11 cellular contexts compared by ENCODE assay signal in the genomic region with DNA sequence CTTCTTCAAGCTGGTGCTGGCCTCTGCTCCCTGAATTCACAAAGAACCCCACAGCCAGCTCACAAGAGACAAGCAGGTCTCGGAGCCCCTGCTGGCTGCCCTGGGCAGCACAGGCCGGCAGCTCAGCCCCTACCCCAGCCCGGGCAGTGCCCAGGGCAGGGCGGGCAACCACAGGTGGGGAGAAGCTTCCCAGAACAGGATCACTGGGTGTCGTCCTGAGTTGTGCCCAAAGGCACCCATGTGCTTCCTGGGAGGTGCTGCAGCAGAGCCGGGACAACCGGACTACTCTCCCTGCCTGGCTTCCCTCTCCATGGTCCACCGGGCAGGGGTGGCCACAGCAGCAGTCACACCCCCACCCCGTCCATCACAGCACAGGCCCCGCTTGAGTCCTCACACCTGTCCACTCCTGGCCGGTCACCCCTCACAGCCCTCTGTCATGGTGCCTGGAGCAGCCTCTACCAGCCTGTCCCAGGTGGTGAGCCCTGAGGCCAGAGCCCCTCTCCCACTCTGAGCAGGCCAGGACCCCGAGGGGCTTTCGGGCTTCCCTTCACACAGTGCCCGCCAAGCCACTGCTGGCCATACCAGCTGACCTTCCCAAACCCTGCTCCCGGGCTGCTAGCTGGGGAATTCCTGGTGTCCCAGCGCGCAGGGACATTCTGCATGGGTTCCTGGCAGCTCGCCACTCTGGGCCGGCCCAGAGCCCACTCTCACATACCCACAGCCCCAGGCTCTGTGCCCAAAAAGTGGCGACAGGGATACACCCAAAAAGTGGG. TPM values are rescaled to one million over a fixed set of nuclear protein-coding genes. Genes with fewer than 3 reads are reported as not detected.
DNase-seq lines count a peak whose midpoint lies in the region; ATAC-seq and TF ChIP-seq lines count a peak whose summit lies in the region.
"Had no signal": no experiment of that assay in that cellular context is flagged by ENCODE, and none has a peak within 500 bp of the region (broad histone marks: within the 10 kb centered on the region; RNA-seq: fewer than 3 reads in every experiment).

No MANE protein-coding gene starts in this region.

- TF ChIP-seq RAD21 in SK-N-SH (IDR thresholded peaks at IDR 0.05; ENCODE audit: low read length), result no peak

- no peaks in the 10 kb centered on the region for H3K36me3 ChIP-seq in SK-N-SH (replicated peaks in 1 of 2; ENCODE audit: control insufficient read depth in 1 of 2, insufficient read depth in 2 of 2, low read length in 1 of 2)

- POLR2A ChIA-PET in SK-N-SH (lab: Yijun Ruan, JAX), result no interaction called here

- H3K9me2 ChIP-seq in SK-N-SH, result no peaks in the 10 kb centered on the region

- TF ChIP-seq EP300 in SK-N-SH (IDR thresholded peaks at IDR 0.05; ENCODE audit: borderline replicate concordance in 1 of 2, low read depth in 1 of 2, low read length in 1 of 2), result no peak

- H3K79me2 ChIP-seq in SK-N-SH (ENCODE audit: insufficient read depth), result no peaks in the 10 kb centered on the region

- H3K27me3 Mint-ChIP-seq in type B pancreatic cell, result peaks cover 55% of the 10 kb centered on the region
- peaks cover 75% of the 10 kb centered on the region for H3K27me3 Mint-ChIP-seq in activated naive CD4-positive, alpha-beta T cell treated with anti-CD3 and anti-CD28 coated beads, Interleukin-2, amount 10 ng/mL, durations not matched to agents 7 days and 5 days
- H3K27me3 Mint-ChIP-seq in natural killer cell treated with Interleukin-12 subunit alpha and Interleukin-12 subunit beta and Interleukin-15 and Interleukin-18, amount 100 ng/mL, for 72 hours, result peaks cover 12 to 23% of the 10 kb centered on the region in 2 donors

- H3K4me3 Mint-ChIP-seq in type B pancreatic cell, result no peak overlapping the region
- no peak overlapping the region for H3K4me3 Mint-ChIP-seq in activated naive CD4-positive, alpha-beta T cell treated with anti-CD3 and anti-CD28 coated beads, Interleukin-2, amount 10 ng/mL, durations not matched to agents 7 days and 5 days
- H3K4me3 Mint-ChIP-seq in natural killer cell treated with Interleukin-12 subunit alpha and Interleukin-12 subunit beta and Interleukin-15 and Interleukin-18, amount 100 ng/mL, for 72 hours, result no peak overlapping the region
- H3K4me3 Mint-ChIP-seq: stimulated activated naive CD8-positive, alpha-beta T cell treated with anti-CD3 and anti-CD28 coated beads, Interleukin-15, Interleukin-2, amounts not matched to agents 100 ng/mL and 50 ng/mL, for 24 hours had no signal

- no peak overlapping the region for H3K27ac Mint-ChIP-seq in type B pancreatic cell
- no peak overlapping the region for H3K27ac Mint-ChIP-seq in activated naive CD4-positive, alpha-beta T cell treated with anti-CD3 and anti-CD28 coated beads, Interleukin-2, amount 10 ng/mL, durations not matched to agents 7 days and 5 days
- no peak overlapping the region for H3K27ac Mint-ChIP-seq in natural killer cell treated with Interleukin-12 subunit alpha and Interleukin-12 subunit beta and Interleukin-15 and Interleukin-18, amount 100 ng/mL, for 72 hours
- H3K27ac Mint-ChIP-seq: stimulated activated naive CD8-positive, alpha-beta T cell treated with anti-CD3 and anti-CD28 coated beads, Interleukin-15, Interleukin-2, amounts not matched to agents 100 ng/mL and 50 ng/mL, for 24 hours had no signal

- H3F3A ChIP-seq in SK-N-SH (replicated peaks; ENCODE audit: insufficient read depth), result no peaks in the 10 kb centered on the region

- H3K27me3 ChIP-seq in SK-N-SH (ENCODE audit: insufficient read depth), result peaks cover 39% of the 10 kb centered on the region

- 11% methylated on average over 5 of the region's 20 CpGs for WGBS in SK-N-SH (ENCODE audit: low lambda C conversion rate)

- CTCF ChIA-PET in SK-N-SH (lab: Yijun Ruan, JAX), result interaction anchor here (1.0 to 1.3 kb wide), 5 partner anchors 9 to 577 kb away, joined by 3 to 5 read pairs (median 3); no protein-coding TSS in a partner anchor
- CTCF ChIA-PET in activated naive CD4-positive, alpha-beta T cell treated with anti-CD3 and anti-CD28 coated beads, Interleukin-2, amount 10 ng/mL, durations not matched to agents 7 days and 5 days (lab: Charles Lee), result no interaction called here

- TF ChIP-seq CTCF in SK-N-SH (IDR thresholded peaks at IDR 0.05) (peak; percentile 33; the same call in 1 of the 2 replicates), fibroblast of the aortic adventitia (IDR thresholded peaks at IDR 0.05; ENCODE audit: insufficient read depth, low read length) (peak; percentile 13), type B pancreatic cell (conservative IDR thresholded peaks at IDR 0.05) (peak; percentile 55)

- H2AFZ ChIP-seq in SK-N-SH (ENCODE audit: low read depth), result no peak overlapping the region

- no peaks in the 10 kb centered on the region for H3K9me3 ChIP-seq in SK-N-SH

- H4K20me1 ChIP-seq in SK-N-SH (ENCODE audit: insufficient read depth), result peaks cover 3% of the 10 kb centered on the region; the same call in 1 of the 2 replicates

- peaks cover 4% of the 10 kb centered on the region for H3K4me1 Mint-ChIP-seq in type B pancreatic cell (ENCODE audit: unreplicated experiment)
- H3K4me1 Mint-ChIP-seq in activated naive CD4-positive, alpha-beta T cell treated with anti-CD3 and anti-CD28 coated beads, Interleukin-2, amount 10 ng/mL, durations not matched to agents 7 days and 5 days, result peaks cover 9% of the 10 kb centered on the region
- H3K4me1 Mint-ChIP-seq in natural killer cell treated with Interleukin-12 subunit alpha and Interleukin-12 subunit beta and Interleukin-15 and Interleukin-18, amount 100 ng/mL, for 72 hours (ENCODE audit: low read depth in 2 of 2), result peaks cover 0 to 3% of the 10 kb centered on the region in 2 donors

- no peak for ATAC-seq in natural killer cell treated with Interleukin-12 subunit alpha and Interleukin-12 subunit beta and Interleukin-15 and Interleukin-18, amount 100 ng/mL, for 72 hours

- H3K9me3 Mint-ChIP-seq in type B pancreatic cell, result no peaks in the 10 kb centered on the region
- H3K9me3 Mint-ChIP-seq in activated naive CD4-positive, alpha-beta T cell treated with anti-CD3 and anti-CD28 coated beads, Interleukin-2, amount 10 ng/mL, durations not matched to agents 7 days and 5 days, result no peaks in the 10 kb centered on the region
- no peaks in the 10 kb centered on the region for H3K9me3 Mint-ChIP-seq in natural killer cell treated with Interleukin-12 subunit alpha and Interleukin-12 subunit beta and Interleukin-15 and Interleukin-18, amount 100 ng/mL, for 72 hours
- H3K9me3 Mint-ChIP-seq: stimulated activated naive CD8-positive, alpha-beta T cell treated with anti-CD3 and anti-CD28 coated beads, Interleukin-15, Interleukin-2, amounts not matched to agents 100 ng/mL and 50 ng/mL, for 24 hours had no signal

- H3K4me2 ChIP-seq in SK-N-SH, result no peak overlapping the region

- no peaks in the 10 kb centered on the region for H3K36me3 Mint-ChIP-seq in type B pancreatic cell
- H3K36me3 Mint-ChIP-seq in activated naive CD4-positive, alpha-beta T cell treated with anti-CD3 and anti-CD28 coated beads, Interleukin-2, amount 10 ng/mL, durations not matched to agents 7 days and 5 days, result no peaks in the 10 kb centered on the region
- no peaks in the 10 kb centered on the region for H3K36me3 Mint-ChIP-seq in natural killer cell treated with Interleukin-12 subunit alpha and Interleukin-12 subunit beta and Interleukin-15 and Interleukin-18, amount 100 ng/mL, for 72 hours
- H3K36me3 Mint-ChIP-seq: brain had no signal

- H3K4me3 ChIP-seq in SK-N-SH (ENCODE audit: low read depth in 2 of 2, low read length in 1 of 2), result no peak overlapping the region
- no peak overlapping the region for H3K4me3 ChIP-seq in fibroblast of the aortic adventitia (ENCODE audit: low read depth, low read length)

- peaks cover 0 to 10% of the 10 kb centered on the region in 2 experiments; a peak in 1 of 4 replicates for H3K4me1 ChIP-seq in SK-N-SH (ENCODE audit: control insufficient read depth in 1 of 2, insufficient read depth in 2 of 2, low read depth in 1 of 2, low read length in 1 of 2)

- DNase-seq in activated effector memory CD4-positive, alpha-beta T cell treated with anti-CD3 and anti-CD28 coated beads, Interleukin-2, amount 50 U/mL, for 16 hours, result peak; percentile 61
- no peak for DNase-seq in activated effector memory CD4-positive, alpha-beta T cell treated with Interleukin-2 at 50 U/mL for 16 hours
- DNase-seq in SK-N-SH (peak; percentile 75), fibroblast of the aortic adventitia (ENCODE audit: low read depth) (no peak), type B pancreatic cell (ENCODE audit: extremely low spot score, unreplicated experiment) (peak; percentile 66), NCI-H146 treated with DMSO at 0.1 percent for 48 hours (lab: John Stamatoyannopoulos, UW; ENCODE audit: unreplicated experiment) (no peak)
- DNase-seq in activated naive CD4-positive, alpha-beta T cell treated with anti-CD3 and anti-CD28 coated beads, Interleukin-2, amount 10 ng/mL, durations not matched to agents 7 days and 5 days, result no peak
- DNase-seq in natural killer cell treated with Interleukin-12 subunit alpha and Interleukin-12 subunit beta and Interleukin-15 and Interleukin-18, amount 100 ng/mL, for 72 hours (ENCODE audit: low spot score), result no peak
- DNase-seq: activated CD4-positive, alpha-beta T cell treated with anti-CD3 and anti-CD28 coated beads for 4 hours had no signal

- no peak overlapping the region for H3K27ac ChIP-seq in SK-N-SH (ENCODE audit: low read depth in 2 of 2, low read length in 1 of 2)

- H3K9ac ChIP-seq in SK-N-SH, result no peak overlapping the region

TF ChIP-seq in SK-N-SH, 30 proteins besides CTCF, POLR2A, EP300 and RAD21:
- TF ChIP-seq POLR2AphosphoS5 (IDR thresholded peaks at IDR 0.05; ENCODE audit: low read depth, low read length), result no peak

RNA-seq across cellular contexts. Expression of a gene that starts 3.1 kb away (rescaled TPM):
- not detected in 2 replicates for polyA plus RNA-seq in SK-N-SH (2012; rRNA removed)
- 0.01 TPM in 1 of 2 replicates, not detected in the other for polyA plus RNA-seq in SK-N-SH (2012; cell fraction: cytosol; rRNA removed)
- polyA plus RNA-seq in SK-N-SH (2012; cell fraction: nucleus; rRNA removed), result not detected in 2 replicates
- total RNA-seq in fibroblast of the aortic adventitia (ENCODE audit: low replicate concordance) (0.54 and 0.82 TPM in 2 replicates), type B pancreatic cell (ENCODE audit: low replicate concordance) (0.90 and 1.3 TPM in 2 replicates)
- 1 to 10 TPM in 1 of 2 donors, under 1 TPM in 1; 0.69 to 1.1 TPM for total RNA-seq in natural killer cell treated with Interleukin-12 subunit alpha and Interleukin-12 subunit beta and Interleukin-15 and Interleukin-18, amount 100 ng/mL, for 72 hours

Comparison
In these comparisons a context has a peak if more than half of its experiments do, and no peak if none do; other contexts are left out.
1. DNase-seq: peak in activated effector memory CD4-positive, alpha-beta T cell treated with anti-CD3 and anti-CD28 coated beads, Interleukin-2, amount 50 U/mL, for 16 hours (single experiment), SK-N-SH (single experiment) and type B pancreatic cell (single experiment); none in activated effector memory CD4-positive, alpha-beta T cell treated with Interleukin-2 at 50 U/mL for 16 hours (single experiment), fibroblast of the aortic adventitia (single experiment), activated naive CD4-positive, alpha-beta T cell treated with anti-CD3 and anti-CD28 coated beads, Interleukin-2, amount 10 ng/mL, durations not matched to agents 7 days and 5 days (single experiment), NCI-H146 treated with DMSO at 0.1 percent for 48 hours (single experiment) and natural killer cell treated with Interleukin-12 subunit alpha and Interleukin-12 subunit beta and Interleukin-15 and Interleukin-18, amount 100 ng/mL, for 72 hours (single experiment).
2. Peak in every context shown above with its lines, with median percentiles within 50 percentile points of each other: CTCF ChIP-seq.